1 cellular context compared by ENCODE assay signal in genomic region chr6:36131517-36132220, GRCh38.
A peak's percentile ranks its signal among the peaks of the same experiment; 100 is the strongest.
TF ChIP-seq lines count a peak whose summit lies in the region.

No MANE protein-coding gene starts in this region.

TF ChIP-seq in HepG2, 621 proteins besides CTCF, POLR2A, EP300 and RAD21 (continued from another document and continues in another):
- TF ChIP-seq TIGD3 (CRISPR knock-in tag; IDR thresholded peaks at IDR 0.05; ENCODE audit: borderline replicate concordance) (0 out of 2 replicates have a peak, but pooled peaks have one; percentile 2), STAT5B (CRISPR knock-in tag; IDR thresholded peaks at IDR 0.05) (no peak), MAF1 (CRISPR knock-in tag; IDR thresholded peaks at IDR 0.05; ENCODE audit: borderline replicate concordance) (peak; percentile 69; the same call in 1 of the 2 replicates), AHDC1 (CRISPR knock-in tag; IDR thresholded peaks at IDR 0.05; ENCODE audit: borderline replicate concordance) (no peak), ZNF577 (CRISPR knock-in tag; IDR thresholded peaks at IDR 0.05; ENCODE audit: borderline replicate concordance, low read depth) (no peak), GLMP (CRISPR knock-in tag; IDR thresholded peaks at IDR 0.05; ENCODE audit: borderline replicate concordance) (no peak), ZNF557 (CRISPR knock-in tag; IDR thresholded peaks at IDR 0.05) (0 out of 2 replicates have a peak, but pooled peaks have one; percentile 60), RBFOX2 (IDR thresholded peaks at IDR 0.05; ENCODE audit: low read depth, low read length) (no peak), ARNT2 (CRISPR knock-in tag; IDR thresholded peaks at IDR 0.05; ENCODE audit: low read depth) (0 out of 2 replicates have a peak, but pooled peaks have one; percentile 4), HNF4A (CRISPR knock-in tag; IDR thresholded peaks at IDR 0.05) (peak; percentile 82), DNMT1 (CRISPR knock-in tag; IDR thresholded peaks at IDR 0.05) (no peak), ATF5 (CRISPR knock-in tag; IDR thresholded peaks at IDR 0.05; ENCODE audit: low read depth) (no peak), ZBTB8A (CRISPR knock-in tag; IDR thresholded peaks at IDR 0.05; ENCODE audit: borderline replicate concordance, low read depth) (no peak), ZSCAN21 (CRISPR knock-in tag; IDR thresholded peaks at IDR 0.05; ENCODE audit: borderline replicate concordance) (peak; percentile 68), PAXIP1 (CRISPR knock-in tag; conservative IDR thresholded peaks at IDR 0.05) (peak; percentile 56; the same call in 1 of the 2 replicates), MED8 (CRISPR knock-in tag; IDR thresholded peaks at IDR 0.05; ENCODE audit: insufficient replicate concordance) (no peak), ZBTB25 (CRISPR knock-in tag; IDR thresholded peaks at IDR 0.05) (no peak; the same call in 1 of the 2 replicates), CHD4 (IDR thresholded peaks at IDR 0.05; ENCODE audit: borderline replicate concordance, low read length) (no peak), SRSF4 (IDR thresholded peaks at IDR 0.05; ENCODE audit: low read depth, low read length, poor library complexity, severe bottlenecking) (no peak), ZNF691 (CRISPR knock-in tag; IDR thresholded peaks at IDR 0.05; ENCODE audit: borderline replicate concordance, low read depth) (no peak), ARID3A (IDR thresholded peaks at IDR 0.05; ENCODE audit: low read depth, low read length) (peak; percentile 51; the same call in 1 of the 2 replicates), ZBTB7B (CRISPR knock-in tag; IDR thresholded peaks at IDR 0.05) (peak; percentile 19; the same call in 1 of the 2 replicates), ZNF101 (CRISPR knock-in tag; IDR thresholded peaks at IDR 0.05; ENCODE audit: borderline replicate concordance, low read depth) (no peak), NR1H2 (CRISPR knock-in tag; IDR thresholded peaks at IDR 0.05; ENCODE audit: borderline replicate concordance, low read depth) (no peak), ZNF18 (CRISPR knock-in tag; IDR thresholded peaks at IDR 0.05; ENCODE audit: insufficient replicate concordance) (no peak), MAFK (conservative IDR thresholded peaks at IDR 0.05 in 1 of 2, IDR thresholded peaks at IDR 0.05 in 1 of 2; ENCODE audit: low read length in 2 of 2) (no peak), SAFB2 (CRISPR knock-in tag; IDR thresholded peaks at IDR 0.05; ENCODE audit: borderline replicate concordance, low read depth) (no peak), ZNF354B (CRISPR knock-in tag; IDR thresholded peaks at IDR 0.05) (no peak; the same call in 1 of the 2 replicates), DR1 (CRISPR knock-in tag; IDR thresholded peaks at IDR 0.05) (no peak), BORCS8-MEF2B (CRISPR knock-in tag; IDR thresholded peaks at IDR 0.05) (no peak), JDP2 (CRISPR knock-in tag; IDR thresholded peaks at IDR 0.05; ENCODE audit: borderline replicate concordance) (no peak), ZNF350 (CRISPR knock-in tag; IDR thresholded peaks at IDR 0.05; ENCODE audit: borderline replicate concordance, low read depth) (0 out of 2 replicates have a peak, but pooled peaks have one; percentile 13), MTF2 (CRISPR knock-in tag; IDR thresholded peaks at IDR 0.05; ENCODE audit: borderline replicate concordance) (peak; percentile 35; the same call in 1 of the 2 replicates), GZF1 (CRISPR knock-in tag; IDR thresholded peaks at IDR 0.05) (peak; percentile 83; the same call in 1 of the 2 replicates), ZNF362 (CRISPR knock-in tag; IDR thresholded peaks at IDR 0.05; ENCODE audit: borderline replicate concordance) (no peak), KDM5A (IDR thresholded peaks at IDR 0.05; ENCODE audit: borderline replicate concordance, low read length) (peak; percentile 15; the same call in 1 of the 2 replicates), ZNF260 (CRISPR knock-in tag; IDR thresholded peaks at IDR 0.05; ENCODE audit: borderline replicate concordance, low read depth) (no peak), SP1 (IDR thresholded peaks at IDR 0.05) (no peak), SP1 (CRISPR knock-in tag; IDR thresholded peaks at IDR 0.05) (no peak), E2F5 (CRISPR knock-in tag; conservative IDR thresholded peaks at IDR 0.05) (no peak)
